Comparison of ENCODE assay signal across 10 cellular contexts in the genomic region with DNA sequence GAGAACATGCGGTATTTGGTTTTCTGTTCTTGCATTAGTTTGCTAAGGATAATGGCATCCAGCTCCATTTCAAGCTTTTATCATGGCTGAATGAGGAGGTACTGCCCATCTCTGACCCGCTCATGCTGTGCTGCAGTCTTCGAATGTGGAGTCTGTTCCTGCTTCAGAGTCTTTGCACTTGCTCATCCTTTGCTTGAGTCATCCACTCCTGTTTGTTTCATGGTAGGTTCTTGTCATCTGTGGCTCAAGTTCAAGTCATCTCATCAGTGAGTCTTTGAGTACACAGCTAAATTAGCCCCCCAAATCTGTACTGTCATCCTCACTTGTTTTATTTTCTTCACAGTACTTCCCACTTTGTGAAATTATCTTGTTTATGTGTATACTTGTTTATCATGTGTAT.
"Had no signal": no experiment of that assay in that cellular context is flagged by ENCODE, and none has a peak within 500 bp of the region (broad histone marks: within the 10 kb centered on the region; RNA-seq: fewer than 3 reads in every experiment).

No MANE protein-coding gene starts in this region.

- H3K4me3 Mint-ChIP-seq: activated CD8-positive, alpha-beta memory T cell treated with anti-CD3 and anti-CD28 coated beads, Interleukin-2, amount 10 ng/mL, durations not matched to agents 7 days and 5 days; type B pancreatic cell had no signal

- H3K27me3 Mint-ChIP-seq: activated CD8-positive, alpha-beta memory T cell treated with anti-CD3 and anti-CD28 coated beads, Interleukin-2, amount 10 ng/mL, durations not matched to agents 7 days and 5 days; naive thymus-derived CD8-positive, alpha-beta T cell; type B pancreatic cell had no signal

- DNase-seq: activated CD4-positive, alpha-beta T cell treated with anti-CD3 and anti-CD28 coated beads, Interleukin-2, amount 50 U/mL, for 1 hour; activated CD8-positive, alpha-beta memory T cell treated with anti-CD3 and anti-CD28 coated beads, Interleukin-2, amount 10 ng/mL, durations not matched to agents 7 days and 5 days; esophagus squamous epithelium; foreskin melanocyte; head of caudate nucleus; mucosa of descending colon; naive thymus-derived CD8-positive, alpha-beta T cell; T1000 had no signal

- ATAC-seq: activated CD8-positive, alpha-beta memory T cell treated with anti-CD3 and anti-CD28 coated beads, Interleukin-2, amount 10 ng/mL, durations not matched to agents 7 days and 5 days; left lobe of liver; mucosa of descending colon; naive thymus-derived CD8-positive, alpha-beta T cell had no signal

- H3K9me3 Mint-ChIP-seq: naive thymus-derived CD8-positive, alpha-beta T cell; type B pancreatic cell had no signal

- H3K27ac Mint-ChIP-seq: activated CD8-positive, alpha-beta memory T cell treated with anti-CD3 and anti-CD28 coated beads, Interleukin-2, amount 10 ng/mL, durations not matched to agents 7 days and 5 days; type B pancreatic cell had no signal
